1 cellular context compared by ENCODE assay signal in genomic region chr19:33311326-33311682, GRCh38.
TF ChIP-seq lines count a peak whose summit lies in the region.

No MANE protein-coding gene starts in this region.

TF ChIP-seq in K562, 482 proteins besides CTCF, POLR2A, EP300 and RAD21 (continued from another document):
- TF ChIP-seq, protein P1, sequence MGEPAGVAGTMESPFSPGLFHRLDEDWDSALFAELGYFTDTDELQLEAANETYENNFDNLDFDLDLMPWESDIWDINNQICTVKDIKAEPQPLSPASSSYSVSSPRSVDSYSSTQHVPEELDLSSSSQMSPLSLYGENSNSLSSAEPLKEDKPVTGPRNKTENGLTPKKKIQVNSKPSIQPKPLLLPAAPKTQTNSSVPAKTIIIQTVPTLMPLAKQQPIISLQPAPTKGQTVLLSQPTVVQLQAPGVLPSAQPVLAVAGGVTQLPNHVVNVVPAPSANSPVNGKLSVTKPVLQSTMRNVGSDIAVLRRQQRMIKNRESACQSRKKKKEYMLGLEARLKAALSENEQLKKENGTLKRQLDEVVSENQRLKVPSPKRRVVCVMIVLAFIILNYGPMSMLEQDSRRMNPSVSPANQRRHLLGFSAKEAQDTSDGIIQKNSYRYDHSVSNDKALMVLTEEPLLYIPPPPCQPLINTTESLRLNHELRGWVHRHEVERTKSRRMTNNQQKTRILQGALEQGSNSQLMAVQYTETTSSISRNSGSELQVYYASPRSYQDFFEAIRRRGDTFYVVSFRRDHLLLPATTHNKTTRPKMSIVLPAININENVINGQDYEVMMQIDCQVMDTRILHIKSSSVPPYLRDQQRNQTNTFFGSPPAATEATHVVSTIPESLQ (CRISPR knock-in tag; IDR thresholded peaks at IDR 0.05), result no peak
- no peak for TF ChIP-seq CBX3 (IDR thresholded peaks at IDR 0.05; ENCODE audit: borderline replicate concordance in 1 of 2, low read length in 2 of 2)
- TF ChIP-seq SAFB2 (IDR thresholded peaks at IDR 0.05; ENCODE audit: borderline replicate concordance, low read depth, low read length, severe bottlenecking), result no peak
